Comparison of ENCODE assay signal across 7 cellular contexts in genomic region chr18:75071484-75071785, GRCh38.
A peak's percentile ranks its signal among the peaks of the same experiment; 100 is the strongest.
DNase-seq lines count a peak whose midpoint lies in the region; ATAC-seq and TF ChIP-seq lines count a peak whose summit lies in the region.

No MANE protein-coding gene starts in this region.

- peaks cover 2% of the 10 kb centered on the region for H3K9me3 ChIP-seq in CD8-positive, alpha-beta memory T cell (ENCODE audit: low read length)
- H3K9me3 ChIP-seq in colonic mucosa (no peaks in the 10 kb centered on the region), neutrophil (no peaks in the 10 kb centered on the region)

- H3K4me1 ChIP-seq in CD8-positive, alpha-beta memory T cell (ENCODE audit: insufficient read depth, low read length) = peaks cover 34% of the 10 kb centered on the region
- no peaks in the 10 kb centered on the region for H3K4me1 ChIP-seq in colonic mucosa
- peaks cover 39 to 45% of the 10 kb centered on the region in 2 experiments for H3K4me1 ChIP-seq in neutrophil (ENCODE audit: control insufficient read depth in 1 of 2, insufficient read depth in 1 of 2, low read depth in 1 of 2, low read length in 1 of 2)

- H3K9ac ChIP-seq in colonic mucosa (ENCODE audit: low read depth in 2 of 2, low read length in 2 of 2) = no peak overlapping the region

- H3K4me3 ChIP-seq in CD8-positive, alpha-beta memory T cell (ENCODE audit: low read length) = peak overlapping the region; percentile 61
- H3K4me3 ChIP-seq in Jurkat, Clone E6-1 (ENCODE audit: low read length) = peak overlapping the region; percentile 49
- H3K4me3 ChIP-seq in colonic mucosa (no peak overlapping the region), neutrophil (ENCODE audit: low read depth in 1 of 2, low read length in 1 of 2) (peak overlapping the region; percentile 55 to 67)

- H3K27ac ChIP-seq in CD8-positive, alpha-beta memory T cell (ENCODE audit: low read depth, low read length) = peak overlapping the region; percentile 66
- H3K27ac ChIP-seq in colonic mucosa = peak overlapping the region; percentile 37
- H3K27ac ChIP-seq in neutrophil = peak overlapping the region; percentile 93

- intact Hi-C loops in colonic mucosa (cut with DNase I) = no loop called here

- no peaks in the 10 kb centered on the region for H3K27me3 ChIP-seq in CD8-positive, alpha-beta memory T cell (ENCODE audit: insufficient read depth, low read length, poor library complexity, severe bottlenecking)
- H3K27me3 ChIP-seq in colonic mucosa (no peaks in the 10 kb centered on the region), neutrophil (no peaks in the 10 kb centered on the region)

- H3K27me3 Mint-ChIP-seq in CD8-positive, alpha-beta memory T cell = no peaks in the 10 kb centered on the region

- POLR2A ChIA-PET in CD8-positive, alpha-beta memory T cell (lab: Charles Lee) = interaction anchor here (0.6 to 1.8 kb wide), 3 partner anchors 57 to 474 kb away, joined by 4 to 5 read pairs (median 5); partner anchors contain the start of genes TSHZ1 and ZNF407

- peaks cover 13 to 23% (median 15%) of the 10 kb centered on the region in 3 donors for H3K36me3 Mint-ChIP-seq in CD8-positive, alpha-beta memory T cell

- CTCF ChIA-PET in CD8-positive, alpha-beta memory T cell (lab: Charles Lee) = interaction anchor here (0.6 to 1.5 kb wide), 2 partner anchors 9 to 175 kb away, joined by 3 to 4 read pairs; no protein-coding TSS in a partner anchor

- H3K4me1 Mint-ChIP-seq in CD8-positive, alpha-beta memory T cell = peaks cover 41 to 67% (median 48%) of the 10 kb centered on the region in 3 donors

- peaks cover 0 to 25% (median 13%) of the 10 kb centered on the region in 5 donors for H3K9me3 Mint-ChIP-seq in CD8-positive, alpha-beta memory T cell

- TF ChIP-seq CTCF in colonic mucosa (IDR thresholded peaks at IDR 0.05) = no peak
- TF ChIP-seq CTCF in neutrophil (IDR thresholded peaks at IDR 0.05) = no peak

- no peak for DNase-seq in CD8-positive, alpha-beta memory T cell
- DNase-seq in Jurkat, Clone E6-1 (ENCODE audit: low read depth, low spot score) = no peak
- DNase-seq in colonic mucosa = no peak
- DNase-seq in OCI-M1 (lab: John Stamatoyannopoulos, UW) = no peak

- H3K36me3 ChIP-seq in CD8-positive, alpha-beta memory T cell (ENCODE audit: insufficient read depth, low read length) = no peaks in the 10 kb centered on the region
- H3K36me3 ChIP-seq in colonic mucosa (no peaks in the 10 kb centered on the region), neutrophil (no peaks in the 10 kb centered on the region)

- peak overlapping the region; percentile 72 to 94 (median 90) for H3K4me3 Mint-ChIP-seq in CD8-positive, alpha-beta memory T cell

- peak overlapping the region; percentile 94 to 100 (median 99) for H3K27ac Mint-ChIP-seq in CD8-positive, alpha-beta memory T cell

- ATAC-seq in HG03175 (IDR thresholded peaks at IDR 0.05; ENCODE audit: unreplicated experiment) = no peak
- no peak for ATAC-seq in GM21825 (IDR thresholded peaks at IDR 0.05; ENCODE audit: unreplicated experiment)

Comparison
In these comparisons a context has a peak if more than half of its experiments do, and no peak if none do; other contexts are left out.
1. H3K27ac ChIP-seq: peak in every context shown above with its lines; median percentile 93 in neutrophil; 66 in CD8-positive, alpha-beta memory T cell; 37 in colonic mucosa.